10 cellular contexts compared by ENCODE assay signal in the genomic region with DNA sequence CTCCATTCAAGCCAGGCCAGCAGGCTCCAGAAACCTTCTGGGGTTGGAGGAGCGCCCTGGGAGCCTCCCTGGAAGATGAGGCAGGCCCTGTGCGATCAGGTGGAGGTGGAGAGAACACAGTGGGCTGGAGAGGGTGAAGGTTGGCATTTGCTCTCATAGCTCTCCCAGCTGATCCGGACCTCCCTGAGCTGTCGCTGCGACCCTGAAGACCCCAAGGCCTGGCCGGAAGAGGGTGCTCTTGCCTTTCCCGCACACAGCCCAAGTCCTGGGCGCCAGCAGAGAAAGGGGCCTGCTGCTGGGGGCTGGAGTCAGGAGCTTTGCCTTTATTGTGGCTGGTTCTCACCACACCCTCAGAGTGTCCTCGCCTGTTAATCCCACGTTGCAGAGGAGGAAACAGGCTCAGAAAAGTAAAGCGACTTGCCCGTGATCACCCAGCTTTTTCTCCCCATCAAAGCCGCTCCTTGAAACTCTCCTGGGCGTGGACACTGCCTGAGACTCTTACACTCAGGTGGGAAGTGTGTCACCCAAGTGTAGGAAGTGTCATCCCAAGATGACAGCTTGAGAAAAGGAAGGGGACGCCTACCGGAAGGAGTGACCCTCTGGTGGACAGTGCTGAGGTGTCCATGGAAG. TPM values are rescaled to one million over a fixed set of nuclear protein-coding genes. Genes with fewer than 3 reads are reported as not detected.
DNase-seq lines count a peak whose midpoint lies in the region; ATAC-seq, FAIRE-seq and TF ChIP-seq lines count a peak whose summit lies in the region.
"Had no signal": no experiment of that assay in that cellular context is flagged by ENCODE, and none has a peak within 500 bp of the region (broad histone marks: within the 10 kb centered on the region; RNA-seq: fewer than 3 reads in every experiment).

No MANE protein-coding gene starts in this region.

- CTCF ChIA-PET in HEK293T (lab: Yijun Ruan, JAX), result interaction anchor here (0.7 to 3.5 kb wide), 19 partner anchors 8 to 335 kb away, joined by 3 to 31 read pairs (median 5); a partner anchor contains a TSS
- CTCF ChIA-PET in GM12878 (lab: Yijun Ruan, JAX), result interaction anchor here (0.6 to 10.6 kb wide), 38 partner anchors 9 to 335 kb away, joined by 3 to 334 read pairs (median 6); a partner anchor contains a TSS

- WGBS in GM12878 (ENCODE audit: insufficient coverage, insufficient replicate concordance, low lambda C conversion rate, missing lambda C conversion rate), result 55% methylated on average over 16 of the region's 16 CpGs

- FAIRE-seq in GM12878 (lab: Jason Lieb, UNC) (no peak), keratinocyte (lab: Jason Lieb, UNC) (peak; percentile 9)
- FAIRE-seq: colon had no signal

- in situ Hi-C loops in GM12878 (cut with MboI), result loop anchor here (5.0 kb wide), 1 partner anchor 138 kb away; no protein-coding TSS in a partner anchor

- peaks cover 12% of the 10 kb centered on the region for H3K4me1 ChIP-seq in GM12878 (ENCODE audit: control insufficient read depth, insufficient read depth, low read length)
- H3K4me1 ChIP-seq in keratinocyte (ENCODE audit: control insufficient read depth, extremely low read depth, insufficient read depth, low read length), result peaks cover 24% of the 10 kb centered on the region

- dilution Hi-C loops in keratinocyte (cut with MboI; ENCODE audit: extremely low pct_ligation_motif_present, low sequenced_read_pairs), result no loop called here

- ATAC-seq in GM12878 (peak; percentile 67), HG02938 (IDR thresholded peaks at IDR 0.05; ENCODE audit: unreplicated experiment) (no peak)

- intact Hi-C loops in GM12878 (cut with micrococcal nuclease; ENCODE audit: unreplicated experiment) (no loop called here), CD14-positive monocyte (cut with micrococcal nuclease) (loop anchor here in 1 of 2 donors (5.0 kb wide), 1 partner anchor 48 kb away; no protein-coding TSS in a partner anchor)

- no peaks in the 10 kb centered on the region for H3K36me3 ChIP-seq in GM12878 (ENCODE audit: control insufficient read depth in 2 of 2, insufficient read depth in 2 of 2, low read length in 1 of 2)
- H3K36me3 ChIP-seq in keratinocyte (ENCODE audit: control insufficient read depth in 2 of 2, extremely low read depth in 1 of 2, insufficient read depth in 2 of 2, low read length in 2 of 2), result no peaks in the 10 kb centered on the region
- H3K36me3 ChIP-seq: MG63 had no signal

- H2AFZ ChIP-seq in GM12878 (ENCODE audit: control insufficient read depth, low read depth, low read length) (no peak overlapping the region), keratinocyte (ENCODE audit: control insufficient read depth, low read length) (no peak overlapping the region)

- no peaks in the 10 kb centered on the region for H3K9me1 ChIP-seq in keratinocyte (ENCODE audit: control insufficient read depth, extremely low read depth, insufficient read depth, low read length)

- RAD21 ChIA-PET in GM12878 (lab: Charles Lee; ENCODE audit: unreplicated experiment), result interaction anchor here (0.6 to 8.5 kb wide), 32 partner anchors 8 to 395 kb away, joined by 3 to 165 read pairs (median 5); a partner anchor contains a TSS

- H3K27ac ChIP-seq in 22Rv1, result no peak overlapping the region
- no peak overlapping the region for H3K27ac ChIP-seq in GM12878 (ENCODE audit: control insufficient read depth, insufficient read depth)
- no peak overlapping the region for H3K27ac ChIP-seq in keratinocyte (ENCODE audit: control insufficient read depth, insufficient read depth, low read length)

- no TSS peak for BruUV-seq in GM12878 (replicated peaks; lab: Mats Ljungman, UMichigan)

- no peaks in the 10 kb centered on the region for H4K20me1 ChIP-seq in GM12878 (ENCODE audit: control insufficient read depth, insufficient read depth)
- H4K20me1 ChIP-seq in keratinocyte (ENCODE audit: control insufficient read depth, extremely low read depth, insufficient read depth, low read length), result no peaks in the 10 kb centered on the region

- H3K4me2 ChIP-seq in GM12878 (ENCODE audit: control insufficient read depth, insufficient read depth), result no peak overlapping the region
- H3K4me2 ChIP-seq in keratinocyte (ENCODE audit: control insufficient read depth, extremely low read depth, insufficient read depth, low read depth, low read length), result no peak overlapping the region

- no peaks in the 10 kb centered on the region for H3K36me3 Mint-ChIP-seq in CD14-positive monocyte

- TF ChIP-seq POLR2A in GM12878 (IDR thresholded peaks at IDR 0.05; ENCODE audit: low read depth, low read length), result no peak

- no peak overlapping the region for H3K9ac ChIP-seq in GM12878 (ENCODE audit: control insufficient read depth, insufficient read depth, low read length)
- no peak overlapping the region for H3K9ac ChIP-seq in keratinocyte (ENCODE audit: control insufficient read depth, extremely low read depth, insufficient read depth, low read length)

- peaks cover 0 to 7% (median 5%) of the 10 kb centered on the region in 3 donors for H3K27me3 Mint-ChIP-seq in CD14-positive monocyte (ENCODE audit: low read depth in 3 of 3)

- peaks cover 23% of the 10 kb centered on the region for H3K4me1 Mint-ChIP-seq in CD14-positive monocyte

- no peak overlapping the region for H3K4me3 Mint-ChIP-seq in CD14-positive monocyte

- TF ChIP-seq CTCF in 22Rv1 (IDR thresholded peaks at IDR 0.05) (0 out of 2 replicates have a peak, but pooled peaks have one; percentile 5), GM12878 (IDR thresholded peaks at IDR 0.05 in 2 of 3, conservative IDR thresholded peaks at IDR 0.05 in 1 of 3; ENCODE audit: control insufficient read depth in 2 of 3, extremely low read depth in 1 of 3, insufficient read depth in 1 of 3, low read depth in 3 of 3, low read length in 3 of 3) (peak; percentile 43 to 71 (median 68)), keratinocyte (optimal IDR thresholded peaks at IDR 0.05 in 1 of 3, IDR thresholded peaks at IDR 0.05 in 1 of 3, conservative IDR thresholded peaks at IDR 0.05 in 1 of 3; ENCODE audit: extremely low read depth in 1 of 3, insufficient read depth in 2 of 3, low read length in 3 of 3) (peak in 2 of 3 experiments; percentile 17 to 30), CD14-positive monocyte (IDR thresholded peaks at IDR 0.05) (no peak)

- TF ChIP-seq RAD21 in GM12878 (IDR thresholded peaks at IDR 0.05; ENCODE audit: insufficient read depth, low read depth, low read length), result peak; percentile 88

- no peak overlapping the region for H3K4me3 ChIP-seq in GM12878
- no peak overlapping the region for H3K4me3 ChIP-seq in keratinocyte (ENCODE audit: control insufficient read depth in 2 of 3, extremely low read depth in 1 of 3, insufficient read depth in 2 of 3, low read depth in 1 of 3, low read length in 3 of 3)
- H3K4me3 ChIP-seq: MG63 had no signal

- SMC1A ChIA-PET in GM12878 (lab: Charles Lee; ENCODE audit: uncharacterized antibody, unreplicated experiment), result interaction anchor here (0.8 to 7.7 kb wide), 19 partner anchors 9 to 150 kb away, joined by 3 to 179 read pairs (median 6); a partner anchor contains a TSS

- H3K27me3 ChIP-seq in GM12878 (replicated peaks in 1 of 2; ENCODE audit: control insufficient read depth in 2 of 2, insufficient read depth in 2 of 2, low read length in 1 of 2) (no peaks in the 10 kb centered on the region; a peak in 1 of 4 replicates), keratinocyte (ENCODE audit: control insufficient read depth, extremely low read depth, insufficient read depth, low read length) (no peaks in the 10 kb centered on the region)
- H3K27me3 ChIP-seq: MG63 had no signal

- no peak for TF ChIP-seq EP300 in GM12878 (IDR thresholded peaks at IDR 0.05; ENCODE audit: borderline replicate concordance in 1 of 2, control insufficient read depth in 1 of 2, low read depth in 2 of 2, low read length in 2 of 2)

- no peak overlapping the region for H3K27ac Mint-ChIP-seq in CD14-positive monocyte

- H3K79me2 ChIP-seq in GM12878 (ENCODE audit: control insufficient read depth, insufficient read depth, low read length) (no peaks in the 10 kb centered on the region), keratinocyte (ENCODE audit: control insufficient read depth, insufficient read depth, low read length) (no peaks in the 10 kb centered on the region)

- no peaks in the 10 kb centered on the region for H3K9me3 ChIP-seq in GM12878 (replicated peaks; ENCODE audit: control insufficient read depth, insufficient read depth, low read length)
- H3K9me3 ChIP-seq in keratinocyte (ENCODE audit: control insufficient read depth, low read depth, low read length), result no peaks in the 10 kb centered on the region
- H3K9me3 ChIP-seq: MG63 had no signal

- DNase-seq in HEK293T (ENCODE audit: extremely low spot score), result peak; percentile 48
- no peak for DNase-seq in GM12878 (ENCODE audit: low read depth, low spot score)
- DNase-seq in keratinocyte (ENCODE audit: low read depth, low spot score), result no peak
- DNase-seq in activated CD8-positive, alpha-beta memory T cell treated with anti-CD3 and anti-CD28 coated beads, Interleukin-2, amount 50 U/mL, for 4 hours, result no peak
- DNase-seq in CD14-positive monocyte (ENCODE audit: low spot score), result no peak
- DNase-seq in NCI-H2081 (lab: John Stamatoyannopoulos, UW), result no peak
- DNase-seq: MG63 had no signal

- POLR2A ChIA-PET in HEK293T (lab: Yijun Ruan, JAX), result interaction anchor here (0.6 to 3.7 kb wide), 5 partner anchors 8 to 141 kb away, joined by 3 to 21 read pairs (median 6); a partner anchor contains a TSS
- POLR2A ChIA-PET in GM12878 (lab: Charles Lee), result interaction anchor here (0.9 to 1.7 kb wide), 7 partner anchors 8 to 119 kb away, joined by 3 to 6 read pairs (median 4); no protein-coding TSS in a partner anchor

- H3K9me3 Mint-ChIP-seq in CD14-positive monocyte, result no peaks in the 10 kb centered on the region

RNA-seq across cellular contexts. Expression of a gene that starts 8.6 kb away (rescaled TPM):
- total RNA-seq in GM12878 (2013; cell fraction: nucleolus; rRNA removed), result 312 and 327 TPM in 2 replicates
- total RNA-seq in GM12878 (2014; rRNA removed), result 1,707 and 1,708 TPM in 2 replicates
- 2,030 and 2,061 TPM in 2 replicates for total RNA-seq in GM12878 (2014; rRNA removed; fragmentation: Illumina TruSeq; extraction: Trizol)
- total RNA-seq in GM12878 (2021), result 1,814 and 1,873 TPM in 2 replicates
- 2,919 TPM for polyA plus RNA-seq in GM12878 (2011; ENCODE audit: low read depth)
- 1,274 and 1,606 TPM in 2 replicates for polyA plus RNA-seq in GM12878 (2011; rRNA removed)
- polyA plus RNA-seq in GM12878 (2011; cell fraction: cytosol; rRNA removed), result 2,998 and 3,537 TPM in 2 replicates
- 1,112 and 1,184 TPM in 2 replicates for polyA plus RNA-seq in GM12878 (2011; cell fraction: nucleus; rRNA removed)
- 3,236 and 3,576 TPM in 2 replicates for polyA plus RNA-seq in GM12878 (2012)
- 1,724 and 2,477 TPM in 2 replicates for polyA plus RNA-seq in GM12878 (2014; fragmentation: Illumina TruSeq; extraction: Trizol)
- 1,000 to 10,000 TPM; 1,053 to 1,085 TPM for polyA plus RNA-seq in GM12878 (2014; fragmentation: Nextera tagmentation; extraction: Ambion mirVana)
- 2,075 and 2,190 TPM in 2 replicates for polyA plus RNA-seq in GM12878 (2014; rRNA removed)
- 1,000 to 10,000 TPM; 1,397 to 1,403 TPM for polyA plus RNA-seq in GM12878 (2016; fragmentation: Nextera tagmentation; extraction: Ambion mirVana)
- 1,357 and 1,638 TPM in 2 replicates for polyA minus RNA-seq in GM12878 (2011; rRNA and poly(A)+ RNA removed)
- 571 and 626 TPM in 2 replicates for polyA minus RNA-seq in GM12878 (2011; cell fraction: cytosol; rRNA and poly(A)+ RNA removed)
- polyA minus RNA-seq in GM12878 (2011; cell fraction: nucleus; rRNA and poly(A)+ RNA removed), result 256 and 363 TPM in 2 replicates
- 1,648 to 2,317 TPM (median 2,262 TPM) in 3 replicates for polyA plus RNA-seq in keratinocyte
- 230 TPM for polyA plus RNA-seq in keratinocyte (2011; ENCODE audit: low read depth)
- 2,612 and 3,378 TPM in 2 replicates for polyA plus RNA-seq in keratinocyte (2011; cell fraction: cytosol; rRNA removed)
- 709 and 840 TPM in 2 replicates for polyA plus RNA-seq in keratinocyte (2011; cell fraction: nucleus; rRNA removed)
- 2,251 and 2,683 TPM in 2 replicates for polyA plus RNA-seq in keratinocyte (2012; ENCODE audit: low replicate concordance)
- 629 to 1,712 TPM (median 1,279 TPM) in 3 replicates for polyA minus RNA-seq in keratinocyte
- polyA minus RNA-seq in keratinocyte (2011; cell fraction: cytosol; rRNA and poly(A)+ RNA removed), result 1,741 TPM
- 213 and 241 TPM in 2 replicates for polyA minus RNA-seq in keratinocyte (2011; cell fraction: nucleus; rRNA and poly(A)+ RNA removed)
- 100 to 1,000 TPM; 753 to 856 TPM for polyA plus RNA-seq in CD14-positive monocyte

RNA-seq across cellular contexts. Expression of a gene that starts 20.9 kb away (rescaled TPM):
- total RNA-seq in GM12878 (2013; cell fraction: nucleolus; rRNA removed), result 11.6 and 14.6 TPM in 2 replicates
- total RNA-seq in GM12878 (2014; rRNA removed) (28.9 and 35.1 TPM in 2 replicates), GM12878 (2014; rRNA removed; fragmentation: Illumina TruSeq; extraction: Trizol) (19.0 and 22.3 TPM in 2 replicates), GM12878 (2021) (27.4 and 33.5 TPM in 2 replicates)
- polyA plus RNA-seq in GM12878 (2011; ENCODE audit: low read depth), result 62.9 TPM
- polyA plus RNA-seq in GM12878 (2011; rRNA removed) (12.5 and 18.5 TPM in 2 replicates), GM12878 (2014; fragmentation: Illumina TruSeq; extraction: Trizol) (6.4 and 18.8 TPM in 2 replicates), GM12878 (2014; fragmentation: Nextera tagmentation; extraction: Ambion mirVana) (10 to 100 TPM; 19.8 to 28.2 TPM), GM12878 (2014; rRNA removed) (31.3 and 42.2 TPM in 2 replicates), GM12878 (2016; fragmentation: Nextera tagmentation; extraction: Ambion mirVana) (10 to 100 TPM; 32.0 to 37.0 TPM), keratinocyte (71.8 to 91.8 TPM (median 76.6 TPM) in 3 replicates), CD14-positive monocyte (10 to 100 TPM; 14.5 to 18.0 TPM)
- 31.5 and 32.0 TPM in 2 replicates for polyA plus RNA-seq in GM12878 (2011; cell fraction: cytosol; rRNA removed)
- 36.7 and 37.0 TPM in 2 replicates for polyA plus RNA-seq in GM12878 (2011; cell fraction: nucleus; rRNA removed)
- 30.6 and 33.0 TPM in 2 replicates for polyA plus RNA-seq in GM12878 (2012)
- 18.5 and 20.4 TPM in 2 replicates for polyA minus RNA-seq in GM12878 (2011; rRNA and poly(A)+ RNA removed)
- 7.4 and 9.5 TPM in 2 replicates for polyA minus RNA-seq in GM12878 (2011; cell fraction: cytosol; rRNA and poly(A)+ RNA removed)
- polyA minus RNA-seq in GM12878 (2011; cell fraction: nucleus; rRNA and poly(A)+ RNA removed), result 10.3 and 14.9 TPM in 2 replicates
- 18.5 TPM for polyA plus RNA-seq in keratinocyte (2011; ENCODE audit: low read depth)
- polyA plus RNA-seq in keratinocyte (2011; cell fraction: cytosol; rRNA removed), result 78.8 and 120 TPM in 2 replicates
- polyA plus RNA-seq in keratinocyte (2011; cell fraction: nucleus; rRNA removed), result 100 and 133 TPM in 2 replicates
- polyA plus RNA-seq in keratinocyte (2012; ENCODE audit: low replicate concordance), result 69.1 and 86.6 TPM in 2 replicates
- polyA minus RNA-seq in keratinocyte, result 89.2 to 310 TPM (median 100 TPM) in 3 replicates
- polyA minus RNA-seq in keratinocyte (2011; cell fraction: cytosol; rRNA and poly(A)+ RNA removed), result 154 TPM
- polyA minus RNA-seq in keratinocyte (2011; cell fraction: nucleus; rRNA and poly(A)+ RNA removed), result 37.4 and 52.6 TPM in 2 replicates

RNA-seq across cellular contexts. Expression of a gene that starts 29.4 kb away (rescaled TPM):
- 2.9 TPM in 2 replicates for total RNA-seq in GM12878 (2013; cell fraction: nucleolus; rRNA removed)
- total RNA-seq in GM12878 (2014; rRNA removed), result 12.2 and 13.1 TPM in 2 replicates
- 5.0 and 5.9 TPM in 2 replicates for total RNA-seq in GM12878 (2014; rRNA removed; fragmentation: Illumina TruSeq; extraction: Trizol)
- total RNA-seq in GM12878 (2021), result 9.3 and 12.2 TPM in 2 replicates
- polyA plus RNA-seq in GM12878 (2011; ENCODE audit: low read depth), result 4.0 TPM
- polyA plus RNA-seq in GM12878 (2011; rRNA removed), result 4.9 and 6.5 TPM in 2 replicates
- 14.2 and 22.6 TPM in 2 replicates for polyA plus RNA-seq in GM12878 (2011; cell fraction: cytosol; rRNA removed)
- polyA plus RNA-seq in GM12878 (2011; cell fraction: nucleus; rRNA removed), result 6.8 and 7.8 TPM in 2 replicates
- 7.6 and 8.2 TPM in 2 replicates for polyA plus RNA-seq in GM12878 (2012)
- 2.4 and 5.6 TPM in 2 replicates for polyA plus RNA-seq in GM12878 (2014; fragmentation: Illumina TruSeq; extraction: Trizol)
- 1 to 10 TPM; 1.2 to 2.2 TPM for polyA plus RNA-seq in GM12878 (2014; fragmentation: Nextera tagmentation; extraction: Ambion mirVana)
- 12.6 and 12.9 TPM in 2 replicates for polyA plus RNA-seq in GM12878 (2014; rRNA removed)
- polyA plus RNA-seq in GM12878 (2016; fragmentation: Nextera tagmentation; extraction: Ambion mirVana), result 10 to 100 TPM; 22.4 to 27.0 TPM
- 2.6 and 6.4 TPM in 2 replicates for polyA minus RNA-seq in GM12878 (2011; rRNA and poly(A)+ RNA removed)
- 2.9 and 3.9 TPM in 2 replicates for polyA minus RNA-seq in GM12878 (2011; cell fraction: cytosol; rRNA and poly(A)+ RNA removed)
- polyA minus RNA-seq in GM12878 (2011; cell fraction: nucleus; rRNA and poly(A)+ RNA removed), result 0.86 and 1.6 TPM in 2 replicates
- 6.9 to 10.6 TPM (median 7.5 TPM) in 3 replicates for polyA plus RNA-seq in keratinocyte
- not detected for polyA plus RNA-seq in keratinocyte (2011; ENCODE audit: low read depth)
- polyA plus RNA-seq in keratinocyte (2011; cell fraction: cytosol; rRNA removed), result 7.1 and 12.4 TPM in 2 replicates
- 4.0 and 5.9 TPM in 2 replicates for polyA plus RNA-seq in keratinocyte (2011; cell fraction: nucleus; rRNA removed)
- polyA plus RNA-seq in keratinocyte (2012; ENCODE audit: low replicate concordance), result 2.2 and 8.6 TPM in 2 replicates
- polyA minus RNA-seq in keratinocyte, result 3.0 to 10.1 TPM (median 4.1 TPM) in 3 replicates
- polyA minus RNA-seq in keratinocyte (2011; cell fraction: cytosol; rRNA and poly(A)+ RNA removed), result 10.0 TPM
- 0.62 and 2.7 TPM in 2 replicates for polyA minus RNA-seq in keratinocyte (2011; cell fraction: nucleus; rRNA and poly(A)+ RNA removed)
- 10 to 100 TPM; 11.7 to 13.2 TPM for polyA plus RNA-seq in CD14-positive monocyte

RNA-seq across cellular contexts. Expression of a gene that starts 30.4 kb away (rescaled TPM):
- 29.6 and 35.3 TPM in 2 replicates for total RNA-seq in GM12878 (2013; cell fraction: nucleolus; rRNA removed)
- total RNA-seq in GM12878 (2014; rRNA removed), result 59.9 and 62.4 TPM in 2 replicates
- total RNA-seq in GM12878 (2014; rRNA removed; fragmentation: Illumina TruSeq; extraction: Trizol), result 28.9 and 30.5 TPM in 2 replicates
- 58.3 and 58.8 TPM in 2 replicates for total RNA-seq in GM12878 (2021)
- 35.7 TPM for polyA plus RNA-seq in GM12878 (2011; ENCODE audit: low read depth)
- polyA plus RNA-seq in GM12878 (2011; rRNA removed), result 45.4 and 76.5 TPM in 2 replicates
- 80.0 and 92.8 TPM in 2 replicates for polyA plus RNA-seq in GM12878 (2011; cell fraction: cytosol; rRNA removed)
- 39.8 and 51.9 TPM in 2 replicates for polyA plus RNA-seq in GM12878 (2011; cell fraction: nucleus; rRNA removed)
- 54.6 and 64.2 TPM in 2 replicates for polyA plus RNA-seq in GM12878 (2012)
- 35.9 and 51.1 TPM in 2 replicates for polyA plus RNA-seq in GM12878 (2014; fragmentation: Illumina TruSeq; extraction: Trizol)
- 10 to 100 TPM in 1 of 2 experiments, 1 to 10 TPM in 1; 7.8 to 14.2 TPM for polyA plus RNA-seq in GM12878 (2014; fragmentation: Nextera tagmentation; extraction: Ambion mirVana)
- 73.0 and 80.4 TPM in 2 replicates for polyA plus RNA-seq in GM12878 (2014; rRNA removed)
- polyA plus RNA-seq in GM12878 (2016; fragmentation: Nextera tagmentation; extraction: Ambion mirVana), result 10 to 100 TPM; 47.2 to 50.9 TPM
- polyA minus RNA-seq in GM12878 (2011; rRNA and poly(A)+ RNA removed), result 53.4 and 78.7 TPM in 2 replicates
- 18.1 and 25.1 TPM in 2 replicates for polyA minus RNA-seq in GM12878 (2011; cell fraction: cytosol; rRNA and poly(A)+ RNA removed)
- polyA minus RNA-seq in GM12878 (2011; cell fraction: nucleus; rRNA and poly(A)+ RNA removed), result 12.8 and 21.3 TPM in 2 replicates
- polyA plus RNA-seq in keratinocyte, result 32.8 to 57.2 TPM (median 34.7 TPM) in 3 replicates
- 8.3 TPM for polyA plus RNA-seq in keratinocyte (2011; ENCODE audit: low read depth)
- polyA plus RNA-seq in keratinocyte (2011; cell fraction: cytosol; rRNA removed), result 40.0 and 45.9 TPM in 2 replicates
- polyA plus RNA-seq in keratinocyte (2011; cell fraction: nucleus; rRNA removed), result 23.1 and 27.2 TPM in 2 replicates
- 28.0 and 31.3 TPM in 2 replicates for polyA plus RNA-seq in keratinocyte (2012; ENCODE audit: low replicate concordance)
- 36.1 to 50.6 TPM (median 42.4 TPM) in 3 replicates for polyA minus RNA-seq in keratinocyte
- 44.9 TPM for polyA minus RNA-seq in keratinocyte (2011; cell fraction: cytosol; rRNA and poly(A)+ RNA removed)
- 10.8 and 15.4 TPM in 2 replicates for polyA minus RNA-seq in keratinocyte (2011; cell fraction: nucleus; rRNA and poly(A)+ RNA removed)
- polyA plus RNA-seq in CD14-positive monocyte, result 10 to 100 TPM; 20.3 to 23.4 TPM

RNA-seq across cellular contexts. Expression of a gene that starts 37.0 kb away (rescaled TPM):
- 7.2 and 8.2 TPM in 2 replicates for total RNA-seq in GM12878 (2013; cell fraction: nucleolus; rRNA removed)
- total RNA-seq in GM12878 (2014; rRNA removed) (10.7 and 11.5 TPM in 2 replicates), GM12878 (2014; rRNA removed; fragmentation: Illumina TruSeq; extraction: Trizol) (4.2 and 4.7 TPM in 2 replicates), GM12878 (2021) (13.3 and 14.5 TPM in 2 replicates)
- polyA plus RNA-seq in GM12878 (2011; ENCODE audit: low read depth), result 4.1 TPM
- polyA plus RNA-seq in GM12878 (2011; rRNA removed) (2.7 and 4.2 TPM in 2 replicates), GM12878 (2014; fragmentation: Illumina TruSeq; extraction: Trizol) (1.9 and 4.7 TPM in 2 replicates), GM12878 (2014; fragmentation: Nextera tagmentation; extraction: Ambion mirVana) (under 1 TPM; 0.05 to 0.24 TPM), GM12878 (2014; rRNA removed) (13.4 and 15.3 TPM in 2 replicates), GM12878 (2016; fragmentation: Nextera tagmentation; extraction: Ambion mirVana) (1 to 10 TPM; 3.6 to 4.0 TPM), keratinocyte (25.2 to 48.7 TPM (median 35.0 TPM) in 3 replicates), CD14-positive monocyte (under 1 TPM; 0.09 to 0.22 TPM)
- 6.2 and 6.8 TPM in 2 replicates for polyA plus RNA-seq in GM12878 (2011; cell fraction: cytosol; rRNA removed)
- polyA plus RNA-seq in GM12878 (2011; cell fraction: nucleus; rRNA removed), result 21.4 and 24.7 TPM in 2 replicates
- 6.4 and 9.0 TPM in 2 replicates for polyA plus RNA-seq in GM12878 (2012)
- 1.4 and 4.2 TPM in 2 replicates for polyA minus RNA-seq in GM12878 (2011; rRNA and poly(A)+ RNA removed)
- 0.94 and 3.1 TPM in 2 replicates for polyA minus RNA-seq in GM12878 (2011; cell fraction: cytosol; rRNA and poly(A)+ RNA removed)
- polyA minus RNA-seq in GM12878 (2011; cell fraction: nucleus; rRNA and poly(A)+ RNA removed), result 2.2 and 2.5 TPM in 2 replicates
- 12.1 TPM for polyA plus RNA-seq in keratinocyte (2011; ENCODE audit: low read depth)
- 36.7 and 63.1 TPM in 2 replicates for polyA plus RNA-seq in keratinocyte (2011; cell fraction: cytosol; rRNA removed)
- 46.9 and 68.3 TPM in 2 replicates for polyA plus RNA-seq in keratinocyte (2011; cell fraction: nucleus; rRNA removed)
- polyA plus RNA-seq in keratinocyte (2012; ENCODE audit: low replicate concordance), result 28.2 and 37.6 TPM in 2 replicates
- polyA minus RNA-seq in keratinocyte, result 30.8 to 67.1 TPM (median 45.1 TPM) in 3 replicates
- 59.7 TPM for polyA minus RNA-seq in keratinocyte (2011; cell fraction: cytosol; rRNA and poly(A)+ RNA removed)
- 13.2 and 15.2 TPM in 2 replicates for polyA minus RNA-seq in keratinocyte (2011; cell fraction: nucleus; rRNA and poly(A)+ RNA removed)
